Comparison of ENCODE assay signal across 8 cellular contexts in genomic region chr16:67659675-67660563, GRCh38. TPM values are rescaled to one million over a fixed set of nuclear protein-coding genes. Genes with fewer than 3 reads are reported as not detected.
DNase-seq lines count a peak whose midpoint lies in the region; ATAC-seq, FAIRE-seq and TF ChIP-seq lines count a peak whose summit lies in the region.

Gene ACD, minus strand, starts transcription at chr16:67660260. Its CDS starts 40 bp downstream, at chr16:67660220.

- peaks cover 28% of the 10 kb centered on the region for H3K36me3 Mint-ChIP-seq in activated CD4-positive, alpha-beta memory T cell treated with anti-CD3 and anti-CD28 coated beads, Interleukin-2, amount 10 ng/mL, durations not matched to agents 7 days and 5 days (ENCODE audit: low read depth)

- H3K27ac ChIP-seq in C4-2B, result peak within 1 kb of the TSS; percentile 80
- H3K27ac ChIP-seq in dorsolateral prefrontal cortex, result peak within 1 kb of the TSS; percentile 82 to 99 (median 97)

- H3K27ac Mint-ChIP-seq in activated CD4-positive, alpha-beta memory T cell treated with anti-CD3 and anti-CD28 coated beads, Interleukin-2, amount 10 ng/mL, durations not matched to agents 7 days and 5 days, result peak within 1 kb of the TSS; percentile 96

- 1% methylated on average over 43 to 62 of the region's 83 CpGs for WGBS in lower leg skin, 2 donors

- POLR2A ChIA-PET in activated CD4-positive, alpha-beta memory T cell treated with anti-CD3 and anti-CD28 coated beads, Interleukin-2, amount 10 ng/mL, durations not matched to agents 7 days and 5 days (lab: Charles Lee), result interaction anchor here (0.6 to 6.6 kb wide), 24 partner anchors 9 to 425 kb away, joined by 3 to 109 read pairs (median 5); partner anchors contain the start of genes ATP6V0D1, CARMIL2, CTCF and GFOD2

- CTCF ChIA-PET in activated CD4-positive, alpha-beta memory T cell treated with anti-CD3 and anti-CD28 coated beads, Interleukin-2, amount 10 ng/mL, durations not matched to agents 7 days and 5 days (lab: Charles Lee), result interaction anchor here (0.6 to 16.7 kb wide), 13 partner anchors 9 to 181 kb away, joined by 3 to 179 read pairs (median 4); partner anchors contain the start of genes ATP6V0D1, CARMIL2, CTCF and RANBP10

- TF ChIP-seq CTCF in C4-2B (conservative IDR thresholded peaks at IDR 0.05), result no peak
- TF ChIP-seq CTCF in dorsolateral prefrontal cortex (IDR thresholded peaks at IDR 0.05 in 54 of 56, conservative IDR thresholded peaks at IDR 0.05 in 2 of 56; ENCODE audit: low read depth in 1 of 56, partially characterized antibody in 56 of 56), result peak in 21 of 56 donors; percentile 6 to 41 (median 14)
- TF ChIP-seq CTCF in lower leg skin (IDR thresholded peaks at IDR 0.05), result no peak

- peak; percentile 55 for ATAC-seq in HG03442 (IDR thresholded peaks at IDR 0.05; ENCODE audit: unreplicated experiment)

- peaks cover 34% of the 10 kb centered on the region for H3K4me1 Mint-ChIP-seq in activated CD4-positive, alpha-beta memory T cell treated with anti-CD3 and anti-CD28 coated beads, Interleukin-2, amount 10 ng/mL, durations not matched to agents 7 days and 5 days

- peak; percentile 100 for DNase-seq in GM19239 (ENCODE audit: insufficient read length, low spot score)
- peak; percentile 92 for DNase-seq in NCI-H82 (lab: John Stamatoyannopoulos, UW)
- peak; percentile 94 for DNase-seq in activated CD4-positive, alpha-beta memory T cell treated with anti-CD3 and anti-CD28 coated beads, Interleukin-2, amount 10 ng/mL, durations not matched to agents 7 days and 5 days
- peak; percentile 80 to 96 (median 92) for DNase-seq in dorsolateral prefrontal cortex
- peak; percentile 83 to 98 for DNase-seq in lower leg skin (ENCODE audit: low spot score in 2 of 2)
- DNase-seq in stimulated activated CD4-positive, alpha-beta T cell treated with anti-CD3 and anti-CD28 coated beads, Interleukin-4, amount 100 ng/mL, for 48 hours (ENCODE audit: low read depth in 2 of 2), result peak; percentile 91 to 92

- TF ChIP-seq POLR2A in lower leg skin (IDR thresholded peaks at IDR 0.05), result no peak

- H3K27me3 ChIP-seq in dorsolateral prefrontal cortex, result no peaks in the 10 kb centered on the region

- peak within 1 kb of the TSS; percentile 89 for H3K4me3 Mint-ChIP-seq in activated CD4-positive, alpha-beta memory T cell treated with anti-CD3 and anti-CD28 coated beads, Interleukin-2, amount 10 ng/mL, durations not matched to agents 7 days and 5 days

- peak within 1 kb of the TSS; percentile 57 to 100 (median 92) for H3K4me3 ChIP-seq in dorsolateral prefrontal cortex
- H3K4me3 ChIP-seq in lower leg skin (ENCODE audit: low read depth, poor library complexity, severe bottlenecking), result peak within 1 kb of the TSS; percentile 60

- intact Hi-C loops in dorsolateral prefrontal cortex (cut with DNase I), result loop anchor here (1.0 to 5.0 kb wide), 4 partner anchors 57 to 433 kb away; partner anchors contain the start of genes CTCF (in 2 of the 2), GFOD2 (in 2 of the 2) and TMEM208 (in 1 of the 2)
- intact Hi-C loops in lower leg skin (cut with DNase I; ENCODE audit: low total_unique reads), result no loop called here

- FAIRE-seq in GM19239 (lab: Jason Lieb, UNC), result no peak

- H3K27me3 Mint-ChIP-seq in activated CD4-positive, alpha-beta memory T cell treated with anti-CD3 and anti-CD28 coated beads, Interleukin-2, amount 10 ng/mL, durations not matched to agents 7 days and 5 days, result no peaks in the 10 kb centered on the region

- no peaks in the 10 kb centered on the region for H3K9me3 Mint-ChIP-seq in activated CD4-positive, alpha-beta memory T cell treated with anti-CD3 and anti-CD28 coated beads, Interleukin-2, amount 10 ng/mL, durations not matched to agents 7 days and 5 days

RNA-seq across cellular contexts. Expression of gene ACD, which starts in this region (rescaled TPM):
- 10 to 100 TPM; 43.5 to 44.1 TPM for total RNA-seq in activated CD4-positive, alpha-beta memory T cell treated with anti-CD3 and anti-CD28 coated beads, Interleukin-2, amount 10 ng/mL, durations not matched to agents 7 days and 5 days
- total RNA-seq in dorsolateral prefrontal cortex (10 to 100 TPM; 19.1 to 42.5 (median 29.0) TPM), lower leg skin (10 to 100 TPM; 18.7 to 31.1 (median 23.4) TPM)

Comparison
In these comparisons a context has a peak if more than half of its experiments do, and no peak if none do; other contexts are left out.
1. Peak in every context shown above with its lines: DNase-seq, ATAC-seq, H3K4me3 ChIP-seq and H3K27ac ChIP-seq.